ENCODE assay signal across 9 cellular contexts in the genomic region with DNA sequence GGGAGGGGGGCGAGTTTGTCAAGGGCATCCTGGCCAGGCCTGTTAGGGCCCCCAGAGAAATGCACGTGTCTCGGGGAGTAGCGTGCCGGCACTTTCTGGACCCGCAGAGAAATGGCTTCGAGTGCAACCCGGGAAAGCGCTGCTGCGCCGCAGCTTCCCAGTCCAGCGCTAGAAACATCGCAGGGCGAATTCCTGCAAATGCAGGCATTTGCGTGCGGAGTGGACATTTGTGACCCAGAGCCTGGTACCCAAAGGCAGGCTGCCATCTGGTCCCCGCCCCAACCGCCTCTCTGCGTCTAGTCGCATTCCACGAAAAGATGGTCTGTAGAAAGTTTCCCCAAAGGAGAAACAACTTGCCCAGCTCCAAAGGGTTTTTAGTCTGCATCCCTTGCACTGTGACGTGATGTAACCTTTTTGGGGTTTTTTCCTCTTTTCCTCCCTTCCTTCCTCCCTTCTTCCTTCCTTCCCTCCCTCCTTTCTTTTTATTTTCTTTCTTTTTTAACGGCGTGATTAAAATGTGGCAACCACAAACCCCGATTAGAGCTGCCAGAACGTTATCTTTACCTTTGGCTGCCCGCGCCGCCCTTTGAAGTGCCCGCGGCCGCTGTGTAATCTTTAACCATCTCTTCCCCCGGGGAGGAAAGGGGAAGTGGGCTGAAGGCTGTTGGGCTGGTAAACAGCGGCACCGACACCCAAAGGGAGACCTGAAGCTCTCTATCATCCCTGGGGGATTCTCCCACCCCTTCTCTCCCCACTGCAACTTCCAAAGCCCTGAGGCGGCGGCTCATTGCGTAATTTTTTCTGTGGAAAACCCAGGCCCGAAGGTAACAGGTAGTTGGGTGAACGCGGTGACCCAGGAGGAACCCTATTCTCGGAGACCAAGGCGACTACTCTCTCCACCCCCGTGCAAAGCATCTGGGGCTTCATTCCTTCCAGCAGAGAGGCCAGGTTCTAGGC. TPM values are rescaled to one million over a fixed set of nuclear protein-coding genes. Genes with fewer than 3 reads are reported as not detected.
A peak's percentile ranks its signal among the peaks of the same experiment; 100 is the strongest.
DNase-seq lines count a peak whose midpoint lies in the region; ATAC-seq and TF ChIP-seq lines count a peak whose summit lies in the region.
"Had no signal": no experiment of that assay in that cellular context is flagged by ENCODE, and none has a peak within 500 bp of the region (broad histone marks: within the 10 kb centered on the region; RNA-seq: fewer than 3 reads in every experiment).

No MANE protein-coding gene starts in this region.

- in situ Hi-C loops in astrocyte of the spinal cord (cut with HindIII; ENCODE audit: low sequenced_read_pairs): no loop called here

- peaks cover 9% of the 10 kb centered on the region for H3K9me3 ChIP-seq in A673 (ENCODE audit: low read depth, low read length, poor library complexity, severe bottlenecking)

- BruUV-seq in A673 (replicated peaks; lab: Mats Ljungman, UMichigan): no TSS peak

- H3K27ac ChIP-seq in A673 (ENCODE audit: low read depth, low read length, poor library complexity, severe bottlenecking): peak overlapping the region; percentile 33
- peak overlapping the region; percentile 30 for H3K27ac ChIP-seq in temporal lobe (ENCODE audit: low read depth, low read length)

- no peaks in the 10 kb centered on the region for H3K27me3 ChIP-seq in A673 (replicated peaks; ENCODE audit: insufficient read depth, low read depth, low read length, poor library complexity)

- DNase-seq in A673 (ENCODE audit: low spot score) (peak; percentile 19), HUDEP-2 (lab: John Stamatoyannopoulos, UW; ENCODE audit: unreplicated experiment in 76 of 76) (peak in 39 of 76 experiments; percentile 3 to 48 (median 20)), astrocyte of the spinal cord (ENCODE audit: low read depth, low spot score) (no peak), lower leg skin (ENCODE audit: low spot score in 2 of 2) (no peak)

- TF ChIP-seq POLR2A in GM18505 (IDR thresholded peaks at IDR 0.05; ENCODE audit: borderline replicate concordance, extremely low read depth, insufficient read depth, insufficient read length) (no peak), lower leg skin (IDR thresholded peaks at IDR 0.05) (no peak)

- ATAC-seq in GM18505 (IDR thresholded peaks at IDR 0.05; ENCODE audit: unreplicated experiment) (peak; percentile 50), HG03025 (IDR thresholded peaks at IDR 0.05; ENCODE audit: low FRiP score, unreplicated experiment) (no peak), HG02970 (IDR thresholded peaks at IDR 0.05; ENCODE audit: low FRiP score, unreplicated experiment) (no peak)

- intact Hi-C loops in A673 (cut with micrococcal nuclease; ENCODE audit: unreplicated experiment) (no loop called here), lower leg skin (cut with DNase I; ENCODE audit: low total_unique reads) (no loop called here)

- POLR2A ChIA-PET in A673 (lab: Charles Lee; ENCODE audit: low non-redundant PET): interaction anchor here (0.7 kb wide), 1 partner anchor 225 kb away, joined by 3 read pairs; no protein-coding TSS in a partner anchor

- 4 to 5% methylated on average over 32 to 44 of the region's 44 CpGs for WGBS in lower leg skin, 2 donors

- peak overlapping the region; percentile 70 for H3K4me3 ChIP-seq in A673 (ENCODE audit: low read depth, low read length, poor library complexity, severe bottlenecking)
- H3K4me3 ChIP-seq in astrocyte of the spinal cord (ENCODE audit: low read depth, low read length): peak overlapping the region; percentile 16
- H3K4me3 ChIP-seq in lower leg skin (ENCODE audit: low read depth, poor library complexity, severe bottlenecking): peak overlapping the region; percentile 21

- CTCF ChIA-PET in A673 (lab: Charles Lee): no interaction called here

- peaks cover 12% of the 10 kb centered on the region for H3K4me1 ChIP-seq in A673 (ENCODE audit: insufficient read depth, low read length, poor library complexity, severe bottlenecking)

- TF ChIP-seq CTCF in A673 (conservative IDR thresholded peaks at IDR 0.05; ENCODE audit: low read depth, low read length): no peak
- TF ChIP-seq CTCF in astrocyte of the spinal cord (IDR thresholded peaks at IDR 0.05; ENCODE audit: low read depth, low read length): no peak
- TF ChIP-seq CTCF in lower leg skin (IDR thresholded peaks at IDR 0.05): no peak

- no peaks in the 10 kb centered on the region for H3K36me3 ChIP-seq in A673 (ENCODE audit: insufficient read depth, low read length, poor library complexity, severe bottlenecking)

RNA-seq across cellular contexts. Expression of a gene that starts 1.1 kb away (rescaled TPM):
- total RNA-seq in A673 (2021): 4.5 and 5.5 TPM in 2 replicates
- 1 to 10 TPM; 1.1 to 6.3 (median 1.3) TPM for total RNA-seq in lower leg skin
- under 0.01 TPM for total RNA-seq in temporal lobe
- total RNA-seq: bronchial epithelial cell had no signal

Comparison
In these comparisons a context has a peak if more than half of its experiments do, and no peak if none do; other contexts are left out.
1. DNase-seq: peak in A673 (single experiment) and HUDEP-2 (39 of 76); none in astrocyte of the spinal cord (single experiment) and lower leg skin (0 of 2).
2. H3K4me3 ChIP-seq: peak in every context shown above with its lines; median percentile 70 in A673; 21 in lower leg skin; 16 in astrocyte of the spinal cord.